Comparison of ENCODE assay signal across 31 cellular contexts in the genomic region with DNA sequence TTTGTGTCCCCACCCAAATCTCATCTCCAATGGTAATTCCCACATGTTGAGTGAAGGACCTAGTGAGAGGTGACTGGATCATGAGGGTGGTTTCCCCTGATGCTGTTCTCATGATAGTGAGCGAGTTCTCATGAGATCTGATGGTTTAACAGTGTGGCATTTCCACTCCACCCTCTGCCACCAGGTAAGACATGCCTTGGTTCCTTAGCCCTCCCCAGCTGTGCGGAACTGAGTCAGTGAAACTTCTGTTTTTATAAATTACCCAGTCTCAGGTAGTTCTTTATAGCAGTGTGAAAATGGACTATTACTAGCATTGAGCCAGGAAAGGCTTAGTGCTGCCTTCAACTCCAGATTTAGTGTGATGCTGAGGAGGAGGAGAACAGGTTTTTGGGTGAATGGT.
"Had no signal": no experiment of that assay in that cellular context is flagged by ENCODE, and none has a peak within 500 bp of the region (broad histone marks: within the 10 kb centered on the region; RNA-seq: fewer than 3 reads in every experiment).

No MANE protein-coding gene starts in this region.

- H3K9me3 ChIP-seq: adrenal gland, body of pancreas, esophagus squamous epithelium, gastroesophageal sphincter had no signal

- H3K4me3 Mint-ChIP-seq: activated CD4-positive, alpha-beta memory T cell treated with anti-CD3 and anti-CD28 coated beads for 36 hours; activated CD4-positive, alpha-beta T cell treated with anti-CD3 and anti-CD28 coated beads for 36 hours; activated CD4-positive, alpha-beta T cell treated with anti-CD3 and anti-CD28 coated beads, Interleukin-2, amount 10 ng/mL, durations not matched to agents 24 days and 14 days; activated CD8-positive, alpha-beta memory T cell treated with anti-CD3 and anti-CD28 coated beads, Interleukin-2, amount 10 ng/mL, durations not matched to agents 7 days and 5 days; activated CD8-positive, alpha-beta T cell treated with anti-CD3 and anti-CD28 coated beads, Interleukin-2, amount 10 ng/mL, durations not matched to agents 7 days and 5 days; activated naive CD4-positive, alpha-beta T cell treated with anti-CD3 and anti-CD28 coated beads for 36 hours; activated naive CD4-positive, alpha-beta T cell treated with anti-CD3 and anti-CD28 coated beads, Interleukin-2, amount 50 U/mL, for 24 hours; activated naive CD8-positive, alpha-beta T cell treated with anti-CD3 and anti-CD28 coated beads for 36 hours; activated naive CD8-positive, alpha-beta T cell treated with anti-CD3 and anti-CD28 coated beads, Interleukin-2, amount 50 U/mL, for 24 hours; activated T-helper 1 cell treated with anti-CD3 and anti-CD28 coated beads, Interleukin-12 subunit alpha, Interleukin-12 subunit beta, Interleukin-2, Interleukin-4 antibody, amounts not matched to agents 30 ng/mL and 10 ng/mL and 1 ng/mL, durations not matched to agents 14 hours and 24 hours and 36 hours; effector memory CD8-positive, alpha-beta T cell had no signal

- DNase-seq: activated CD4-positive, alpha-beta memory T cell treated with anti-CD3 and anti-CD28 coated beads for 36 hours; activated CD4-positive, alpha-beta T cell treated with anti-CD3 and anti-CD28 coated beads for 36 hours; activated CD4-positive, alpha-beta T cell treated with anti-CD3 and anti-CD28 coated beads, Interleukin-2, amount 10 ng/mL, durations not matched to agents 24 days and 14 days; activated CD4-positive, CD25-positive, alpha-beta regulatory T cell; activated CD4-positive, CD25-positive, alpha-beta regulatory T cell treated with anti-CD3 and anti-CD28 coated beads, Interleukin-2, amount 50 U/mL, for 72 hours; activated CD8-positive, alpha-beta memory T cell treated with anti-CD3 and anti-CD28 coated beads, Interleukin-2, amount 10 ng/mL, durations not matched to agents 7 days and 5 days; activated CD8-positive, alpha-beta memory T cell treated with anti-CD3 and anti-CD28 coated beads, Interleukin-2, amount 50 U/mL, for 4 hours; activated CD8-positive, alpha-beta T cell treated with anti-CD3 and anti-CD28 coated beads, Interleukin-2, amount 10 ng/mL, durations not matched to agents 7 days and 5 days; activated effector memory CD4-positive, alpha-beta T cell treated with anti-CD3 and anti-CD28 coated beads, Interleukin-2, amount 50 U/mL, for 16 hours; activated naive CD4-positive, alpha-beta T cell treated with anti-CD3 and anti-CD28 coated beads for 36 hours; activated naive CD8-positive, alpha-beta T cell treated with anti-CD3 and anti-CD28 coated beads for 36 hours; activated naive CD8-positive, alpha-beta T cell treated with anti-CD3 and anti-CD28 coated beads, Interleukin-2, amount 50 U/mL, for 24 hours; activated T-cell treated with anti-CD3 and anti-CD28 coated beads, Interleukin-2, amount 50 U/mL, for 1 hour; activated T-cell treated with anti-CD3 and anti-CD28 coated beads, Interleukin-2, amount 50 U/mL, for 48 hours; adrenal gland; amygdala; body of pancreas; caudate nucleus; cortex of kidney; dermis blood vessel endothelial cell; effector CD4-positive, alpha-beta T cell; effector memory CD8-positive, alpha-beta T cell; erythroblast; esophagus squamous epithelium; foreskin melanocyte; T-helper 2 cell had no signal

- H3K4me3 ChIP-seq: adrenal gland, body of pancreas, esophagus squamous epithelium, gastroesophageal sphincter had no signal

- H3K27ac Mint-ChIP-seq: activated CD4-positive, alpha-beta memory T cell treated with anti-CD3 and anti-CD28 coated beads for 36 hours; activated CD4-positive, alpha-beta T cell treated with anti-CD3 and anti-CD28 coated beads for 36 hours; activated CD4-positive, alpha-beta T cell treated with anti-CD3 and anti-CD28 coated beads, Interleukin-2, amount 10 ng/mL, durations not matched to agents 24 days and 14 days; activated CD8-positive, alpha-beta memory T cell treated with anti-CD3 and anti-CD28 coated beads, Interleukin-2, amount 10 ng/mL, durations not matched to agents 7 days and 5 days; activated CD8-positive, alpha-beta T cell treated with anti-CD3 and anti-CD28 coated beads, Interleukin-2, amount 10 ng/mL, durations not matched to agents 7 days and 5 days; activated naive CD4-positive, alpha-beta T cell treated with anti-CD3 and anti-CD28 coated beads for 36 hours; activated naive CD4-positive, alpha-beta T cell treated with anti-CD3 and anti-CD28 coated beads, Interleukin-2, amount 50 U/mL, for 24 hours; activated naive CD8-positive, alpha-beta T cell treated with anti-CD3 and anti-CD28 coated beads for 36 hours; activated naive CD8-positive, alpha-beta T cell treated with anti-CD3 and anti-CD28 coated beads, Interleukin-2, amount 50 U/mL, for 24 hours; activated T-helper 1 cell treated with anti-CD3 and anti-CD28 coated beads, Interleukin-12 subunit alpha, Interleukin-12 subunit beta, Interleukin-2, Interleukin-4 antibody, amounts not matched to agents 30 ng/mL and 10 ng/mL and 1 ng/mL, durations not matched to agents 14 hours and 24 hours and 36 hours; activated T-helper 2 cell treated with anti-CD3 and anti-CD28 coated beads, Interferon-gamma antibody, Interleukin-2, Interleukin-4, amounts not matched to agents 10 μg/mL and 5 μg/mL and 100 μg/mL, durations not matched to agents 14 hours and 24 hours and 36 hours; effector memory CD8-positive, alpha-beta T cell had no signal

- H3K27ac ChIP-seq: adrenal gland, body of pancreas, gastroesophageal sphincter had no signal

- FAIRE-seq: colon had no signal

- H3K9me3 Mint-ChIP-seq: activated CD4-positive, alpha-beta memory T cell treated with anti-CD3 and anti-CD28 coated beads for 36 hours; activated CD4-positive, alpha-beta T cell treated with anti-CD3 and anti-CD28 coated beads, Interleukin-2, amount 10 ng/mL, durations not matched to agents 24 days and 14 days; activated naive CD4-positive, alpha-beta T cell treated with anti-CD3 and anti-CD28 coated beads for 36 hours; activated naive CD4-positive, alpha-beta T cell treated with anti-CD3 and anti-CD28 coated beads, Interleukin-2, amount 50 U/mL, for 24 hours; activated naive CD8-positive, alpha-beta T cell treated with anti-CD3 and anti-CD28 coated beads for 36 hours; activated naive CD8-positive, alpha-beta T cell treated with anti-CD3 and anti-CD28 coated beads, Interleukin-2, amount 50 U/mL, for 24 hours; activated T-helper 1 cell treated with anti-CD3 and anti-CD28 coated beads, Interleukin-12 subunit alpha, Interleukin-12 subunit beta, Interleukin-2, Interleukin-4 antibody, amounts not matched to agents 30 ng/mL and 10 ng/mL and 1 ng/mL, durations not matched to agents 14 hours and 24 hours and 36 hours; activated T-helper 2 cell treated with anti-CD3 and anti-CD28 coated beads, Interferon-gamma antibody, Interleukin-2, Interleukin-4, amounts not matched to agents 10 μg/mL and 5 μg/mL and 100 μg/mL, durations not matched to agents 14 hours and 24 hours and 36 hours; effector memory CD8-positive, alpha-beta T cell had no signal

- H3K36me3 ChIP-seq: adrenal gland, esophagus squamous epithelium, gastroesophageal sphincter had no signal

- ATAC-seq: activated CD4-positive, alpha-beta T cell treated with anti-CD3 and anti-CD28 coated beads for 36 hours; activated CD8-positive, alpha-beta memory T cell treated with anti-CD3 and anti-CD28 coated beads, Interleukin-2, amount 10 ng/mL, durations not matched to agents 7 days and 5 days; activated CD8-positive, alpha-beta T cell treated with anti-CD3 and anti-CD28 coated beads, Interleukin-2, amount 10 ng/mL, durations not matched to agents 7 days and 5 days; activated naive CD8-positive, alpha-beta T cell treated with anti-CD3 and anti-CD28 coated beads, Interleukin-2, amount 50 U/mL, for 24 hours; body of pancreas; effector memory CD8-positive, alpha-beta T cell; gastroesophageal sphincter had no signal

- H3K4me1 ChIP-seq: body of pancreas, esophagus squamous epithelium, gastroesophageal sphincter had no signal

- H3K27me3 ChIP-seq: adrenal gland, body of pancreas, esophagus squamous epithelium, gastroesophageal sphincter had no signal

- H3K36me3 Mint-ChIP-seq: activated CD4-positive, alpha-beta memory T cell treated with anti-CD3 and anti-CD28 coated beads for 36 hours; activated CD8-positive, alpha-beta memory T cell treated with anti-CD3 and anti-CD28 coated beads, Interleukin-2, amount 10 ng/mL, durations not matched to agents 7 days and 5 days; activated naive CD4-positive, alpha-beta T cell treated with anti-CD3 and anti-CD28 coated beads, Interleukin-2, amount 50 U/mL, for 24 hours; activated naive CD8-positive, alpha-beta T cell treated with anti-CD3 and anti-CD28 coated beads for 36 hours had no signal

- H3K4me1 Mint-ChIP-seq: activated CD4-positive, alpha-beta T cell treated with anti-CD3 and anti-CD28 coated beads for 36 hours; activated CD4-positive, alpha-beta T cell treated with anti-CD3 and anti-CD28 coated beads, Interleukin-2, amount 10 ng/mL, durations not matched to agents 24 days and 14 days; activated CD8-positive, alpha-beta memory T cell treated with anti-CD3 and anti-CD28 coated beads, Interleukin-2, amount 10 ng/mL, durations not matched to agents 7 days and 5 days; activated naive CD4-positive, alpha-beta T cell treated with anti-CD3 and anti-CD28 coated beads, Interleukin-2, amount 50 U/mL, for 24 hours; activated naive CD8-positive, alpha-beta T cell treated with anti-CD3 and anti-CD28 coated beads for 36 hours; activated naive CD8-positive, alpha-beta T cell treated with anti-CD3 and anti-CD28 coated beads, Interleukin-2, amount 50 U/mL, for 24 hours had no signal
